27 cellular contexts compared by ENCODE assay signal in genomic region chr2:204575463-204575862, GRCh38. TPM values are rescaled to one million over a fixed set of nuclear protein-coding genes. Genes with fewer than 3 reads are reported as not detected.
A peak's percentile ranks its signal among the peaks of the same experiment; 100 is the strongest.
DNase-seq lines count a peak whose midpoint lies in the region; ATAC-seq, FAIRE-seq and TF ChIP-seq lines count a peak whose summit lies in the region.
"Had no signal": no experiment of that assay in that cellular context is flagged by ENCODE, and none has a peak within 500 bp of the region (broad histone marks: within the 10 kb centered on the region; RNA-seq: fewer than 3 reads in every experiment).

No MANE protein-coding gene starts in this region.

- H3K4me2 ChIP-seq in MM.1S (ENCODE audit: low read depth, low read length) (peak overlapping the region; percentile 30), keratinocyte (ENCODE audit: control insufficient read depth, extremely low read depth, insufficient read depth, low read depth, low read length) (no peak overlapping the region)
- H3K4me2 ChIP-seq: A549 had no signal

- H3K27me3 ChIP-seq in MM.1S (replicated peaks; ENCODE audit: insufficient read depth, low read length) = no peaks in the 10 kb centered on the region
- H3K27me3 ChIP-seq in keratinocyte (ENCODE audit: control insufficient read depth, extremely low read depth, insufficient read depth, low read length) = no peaks in the 10 kb centered on the region
- H3K27me3 ChIP-seq: BE2C; BLaER1 treated with 17β-estradiol and CSF1 and Interleukin-3, amounts not matched to agents 10 nM and 100 nM had no signal

- dilution Hi-C loops in keratinocyte (cut with MboI; ENCODE audit: extremely low pct_ligation_motif_present, low sequenced_read_pairs) = no loop called here

- H3K79me2 ChIP-seq in MM.1S (ENCODE audit: low read length) (peaks cover 5% of the 10 kb centered on the region), keratinocyte (ENCODE audit: control insufficient read depth, insufficient read depth, low read length) (no peaks in the 10 kb centered on the region)

- H3K4me1 ChIP-seq in MM.1S (ENCODE audit: low read length) (peaks cover 35% of the 10 kb centered on the region), keratinocyte (ENCODE audit: control insufficient read depth, extremely low read depth, insufficient read depth, low read length) (no peaks in the 10 kb centered on the region)
- H3K4me1 ChIP-seq: A549, BE2C had no signal

- no peaks in the 10 kb centered on the region for H3K36me3 Mint-ChIP-seq in activated T-helper 17 cell treated with anti-CD3 and anti-CD28 coated beads, Interleukin-2, amount 50 U/mL, for 72 hours (ENCODE audit: low read depth)
- H3K36me3 Mint-ChIP-seq: CD14-positive monocyte; CD8-positive, alpha-beta memory T cell had no signal

- TF ChIP-seq CTCF in MM.1S (IDR thresholded peaks at IDR 0.05; ENCODE audit: low read length) (no peak), keratinocyte (optimal IDR thresholded peaks at IDR 0.05 in 1 of 3, IDR thresholded peaks at IDR 0.05 in 1 of 3, conservative IDR thresholded peaks at IDR 0.05 in 1 of 3; ENCODE audit: extremely low read depth in 1 of 3, insufficient read depth in 2 of 3, low read length in 3 of 3) (no peak)

- H2AFZ ChIP-seq in MM.1S (ENCODE audit: low read length) = no peak overlapping the region
- no peak overlapping the region for H2AFZ ChIP-seq in keratinocyte (ENCODE audit: control insufficient read depth, low read length)
- H2AFZ ChIP-seq: GM23248 had no signal

- no peaks in the 10 kb centered on the region for H3K9me3 Mint-ChIP-seq in activated T-helper 17 cell treated with anti-CD3 and anti-CD28 coated beads, Interleukin-2, amount 50 U/mL, for 72 hours
- H3K9me3 Mint-ChIP-seq: CD4-positive, alpha-beta T cell; CD8-positive, alpha-beta memory T cell had no signal

- 0 out of 2 replicates have a peak, but pooled peaks cover 7% of the 10 kb centered on the region for H3F3A ChIP-seq in MM.1S (ENCODE audit: insufficient read depth, low read length)

- H4K20me1 ChIP-seq in MM.1S (ENCODE audit: insufficient read depth, low read length) (no peaks in the 10 kb centered on the region), keratinocyte (ENCODE audit: control insufficient read depth, extremely low read depth, insufficient read depth, low read length) (no peaks in the 10 kb centered on the region)
- H4K20me1 ChIP-seq: BLaER1 treated with 17β-estradiol and CSF1 and Interleukin-3, amounts not matched to agents 10 nM and 100 nM had no signal

- H3K4me3 ChIP-seq in MM.1S (ENCODE audit: low read length) = no peak overlapping the region
- H3K4me3 ChIP-seq in keratinocyte (ENCODE audit: control insufficient read depth in 2 of 3, extremely low read depth in 1 of 3, insufficient read depth in 2 of 3, low read depth in 1 of 3, low read length in 3 of 3) = no peak overlapping the region
- H3K4me3 ChIP-seq: A549; BLaER1 treated with 17β-estradiol and CSF1 and Interleukin-3, amounts not matched to agents 10 nM and 100 nM; GM23248 had no signal

- peak; percentile 31 for DNase-seq in MM.1S
- DNase-seq in keratinocyte (ENCODE audit: low read depth, low spot score) = no peak
- DNase-seq in COR-L47 (lab: John Stamatoyannopoulos, UW) = no peak
- no peak for DNase-seq in effector CD8-positive, alpha-beta T cell (lab: John Stamatoyannopoulos, UW)
- no peak for DNase-seq in SKM-1 treated with dmso at 0.1 percent for 144 hours (lab: John Stamatoyannopoulos, UW; ENCODE audit: unreplicated experiment)
- no peak for DNase-seq in NCI-H2029 treated with DMSO at 0.1 percent for 48 hours (lab: John Stamatoyannopoulos, UW)
- DNase-seq: 8988T; ACHN; AML-193; BE2C; Calu3; CD4-positive, alpha-beta T cell; CD8-positive, alpha-beta memory T cell; DMS53; DMS79 treated with DMSO at 0.1 percent for 48 hours; GF-D8; GM23248; H7; HCEC 1CT had no signal

- H3K4me1 Mint-ChIP-seq in activated T-helper 17 cell treated with anti-CD3 and anti-CD28 coated beads, Interleukin-2, amount 50 U/mL, for 72 hours = no peaks in the 10 kb centered on the region
- H3K4me1 Mint-ChIP-seq: CD14-positive monocyte; CD8-positive, alpha-beta memory T cell had no signal

- peaks cover 6% of the 10 kb centered on the region for H3K27me3 Mint-ChIP-seq in activated T-helper 17 cell treated with anti-CD3 and anti-CD28 coated beads, Interleukin-2, amount 50 U/mL, for 72 hours

- no peak for ATAC-seq in activated T-helper 17 cell treated with anti-CD3 and anti-CD28 coated beads, Interleukin-2, amount 50 U/mL, for 72 hours (replicated peaks)
- ATAC-seq: A549 had no signal

- H3K27ac ChIP-seq in MM.1S (ENCODE audit: low read length) (peak overlapping the region; percentile 37; the same call in 1 of the 2 replicates), keratinocyte (ENCODE audit: control insufficient read depth, insufficient read depth, low read length) (no peak overlapping the region)
- H3K27ac ChIP-seq: A549; BLaER1 treated with 17β-estradiol and CSF1 and Interleukin-3, amounts not matched to agents 10 nM and 100 nM; GM23248 had no signal

- H3K27ac Mint-ChIP-seq in activated T-helper 17 cell treated with anti-CD3 and anti-CD28 coated beads, Interleukin-2, amount 50 U/mL, for 72 hours = peak overlapping the region; percentile 56
- H3K27ac Mint-ChIP-seq: CD14-positive monocyte; CD4-positive, alpha-beta T cell; CD8-positive, alpha-beta memory T cell had no signal

- H3K9me3 ChIP-seq in MM.1S (replicated peaks; ENCODE audit: insufficient read depth, low read length) (no peaks in the 10 kb centered on the region), keratinocyte (ENCODE audit: control insufficient read depth, low read depth, low read length) (no peaks in the 10 kb centered on the region)
- H3K9me3 ChIP-seq: A549; BE2C; BLaER1 treated with 17β-estradiol and CSF1 and Interleukin-3, amounts not matched to agents 10 nM and 100 nM had no signal

- peak; percentile 55 for FAIRE-seq in keratinocyte (lab: Jason Lieb, UNC)
- FAIRE-seq: A549, GM12891, GM18507, GM19239, H1 had no signal

- no peaks in the 10 kb centered on the region for H3K9me1 ChIP-seq in keratinocyte (ENCODE audit: control insufficient read depth, extremely low read depth, insufficient read depth, low read length)

- H3K36me3 ChIP-seq in MM.1S (replicated peaks; ENCODE audit: insufficient read depth, low read length) (no peaks in the 10 kb centered on the region), keratinocyte (ENCODE audit: control insufficient read depth in 2 of 2, extremely low read depth in 1 of 2, insufficient read depth in 2 of 2, low read length in 2 of 2) (no peaks in the 10 kb centered on the region)
- H3K36me3 ChIP-seq: BE2C; BLaER1 treated with 17β-estradiol and CSF1 and Interleukin-3, amounts not matched to agents 10 nM and 100 nM had no signal

- H3K4me3 Mint-ChIP-seq in activated T-helper 17 cell treated with anti-CD3 and anti-CD28 coated beads, Interleukin-2, amount 50 U/mL, for 72 hours = no peak overlapping the region
- H3K4me3 Mint-ChIP-seq: CD14-positive monocyte; CD4-positive, alpha-beta T cell; CD8-positive, alpha-beta memory T cell had no signal

- no peaks in the 10 kb centered on the region for H3K9me2 ChIP-seq in MM.1S (replicated peaks; ENCODE audit: insufficient read depth, low read length)

- no peak overlapping the region for H3K9ac ChIP-seq in MM.1S (ENCODE audit: low read length)
- H3K9ac ChIP-seq in keratinocyte (ENCODE audit: control insufficient read depth, extremely low read depth, insufficient read depth, low read length) = no peak overlapping the region
- H3K9ac ChIP-seq: BLaER1 treated with 17β-estradiol and CSF1 and Interleukin-3, amounts not matched to agents 10 nM and 100 nM; GM23248 had no signal

RNA-seq across cellular contexts. Expression of gene PARD3B, which starts 30.2 kb away (rescaled TPM):
- 1 to 10 TPM in 1 of 2 donors, under 1 TPM in 1; 0.29 to 1.5 TPM for total RNA-seq in activated T-helper 17 cell treated with anti-CD3 and anti-CD28 coated beads, Interleukin-2, amount 50 U/mL, for 72 hours
- 0.77 to 1.4 TPM (median 1.2 TPM) in 3 replicates for polyA plus RNA-seq in keratinocyte
- 4.7 TPM for polyA plus RNA-seq in keratinocyte (2011; ENCODE audit: low read depth)
- 1.1 and 1.6 TPM in 2 replicates for polyA plus RNA-seq in keratinocyte (2011; cell fraction: cytosol; rRNA removed)
- 2.7 and 3.0 TPM in 2 replicates for polyA plus RNA-seq in keratinocyte (2011; cell fraction: nucleus; rRNA removed)
- 0.95 and 1.6 TPM in 2 replicates for polyA plus RNA-seq in keratinocyte (2012; ENCODE audit: low replicate concordance)
- 0.59 to 5.6 TPM (median 5.1 TPM) in 3 replicates for polyA minus RNA-seq in keratinocyte
- polyA minus RNA-seq in keratinocyte (2011; cell fraction: cytosol; rRNA and poly(A)+ RNA removed) = 3.6 TPM
- 9.0 and 18.9 TPM in 2 replicates for polyA minus RNA-seq in keratinocyte (2011; cell fraction: nucleus; rRNA and poly(A)+ RNA removed)
- polyA plus RNA-seq: CD14-positive monocyte; CD8-positive, alpha-beta memory T cell had no signal
